8 cellular contexts compared by ENCODE assay signal in genomic region chr22:23240639-23241389, GRCh38.
DNase-seq lines count a peak whose midpoint lies in the region; ATAC-seq and TF ChIP-seq lines count a peak whose summit lies in the region.

No MANE protein-coding gene starts in this region.

- no peaks in the 10 kb centered on the region for H3K27me3 ChIP-seq in DND-41 (ENCODE audit: insufficient read depth, low read length, poor library complexity)

- H3K36me3 ChIP-seq in DND-41 (ENCODE audit: insufficient read depth, low read length): no peaks in the 10 kb centered on the region

- DNase-seq in DND-41 (no peak), NB4 (ENCODE audit: low read depth) (peak; percentile 40), T47D (ENCODE audit: low read depth in 1 of 2, low spot score in 1 of 2) (peak; percentile 45 to 60), natural killer cell (no peak), NCI-H2196 (lab: John Stamatoyannopoulos, UW; ENCODE audit: unreplicated experiment) (no peak), OCI-M2 (lab: John Stamatoyannopoulos, UW; ENCODE audit: unreplicated experiment) (no peak), NCI-H146 (lab: John Stamatoyannopoulos, UW) (no peak)
- no peak for DNase-seq in activated CD8-positive, alpha-beta memory T cell treated with anti-CD3 and anti-CD28 coated beads, Interleukin-2, amount 10 ng/mL, durations not matched to agents 7 days and 5 days

- no peaks in the 10 kb centered on the region for H3K9me3 Mint-ChIP-seq in natural killer cell
- H3K9me3 Mint-ChIP-seq in activated CD8-positive, alpha-beta memory T cell treated with anti-CD3 and anti-CD28 coated beads, Interleukin-2, amount 10 ng/mL, durations not matched to agents 7 days and 5 days (ENCODE audit: low read depth): no peaks in the 10 kb centered on the region

- CTCF ChIA-PET in activated CD8-positive, alpha-beta memory T cell treated with anti-CD3 and anti-CD28 coated beads, Interleukin-2, amount 10 ng/mL, durations not matched to agents 7 days and 5 days (lab: Charles Lee): interaction anchor here (3.1 kb wide), 1 partner anchor 63 kb away, joined by 18 read pairs; no protein-coding TSS in a partner anchor

- no peak overlapping the region for H2AFZ ChIP-seq in DND-41 (ENCODE audit: low read depth, low read length)

- peaks cover 5% of the 10 kb centered on the region; the same call in 1 of the 2 replicates for H3K4me1 ChIP-seq in DND-41 (ENCODE audit: insufficient read depth, low read length)

- no peaks in the 10 kb centered on the region for H3K9me3 ChIP-seq in DND-41 (ENCODE audit: insufficient read depth, low read length, severe bottlenecking)

- no peak overlapping the region for H3K27ac ChIP-seq in DND-41 (ENCODE audit: low read length)

- in situ Hi-C loops in T47D (cut with HindIII; ENCODE audit: low pct_unique_long_range_greater_than_20kb, low sequenced_read_pairs): no loop called here

- no peaks in the 10 kb centered on the region for H3K36me3 Mint-ChIP-seq in natural killer cell
- peaks cover 5% of the 10 kb centered on the region for H3K36me3 Mint-ChIP-seq in activated CD8-positive, alpha-beta memory T cell treated with anti-CD3 and anti-CD28 coated beads, Interleukin-2, amount 10 ng/mL, durations not matched to agents 7 days and 5 days

- no peak overlapping the region for H3K4me3 ChIP-seq in DND-41 (ENCODE audit: low read depth in 1 of 2, low read length in 2 of 2)
- H3K4me3 ChIP-seq in NB4 (ENCODE audit: low read depth, low read length): no peak overlapping the region

- H3K4me2 ChIP-seq in DND-41 (ENCODE audit: insufficient read depth, low read length): no peak overlapping the region

- peaks cover 95% of the 10 kb centered on the region for H3K79me2 ChIP-seq in DND-41 (ENCODE audit: insufficient read depth, low read length)

- H3K4me1 Mint-ChIP-seq in natural killer cell: peaks cover 92 to 93% of the 10 kb centered on the region in 2 donors
- peaks cover 63% of the 10 kb centered on the region for H3K4me1 Mint-ChIP-seq in activated CD8-positive, alpha-beta memory T cell treated with anti-CD3 and anti-CD28 coated beads, Interleukin-2, amount 10 ng/mL, durations not matched to agents 7 days and 5 days

- H3K27me3 Mint-ChIP-seq in natural killer cell (ENCODE audit: low read depth in 2 of 2): no peaks in the 10 kb centered on the region
- no peaks in the 10 kb centered on the region for H3K27me3 Mint-ChIP-seq in activated CD8-positive, alpha-beta memory T cell treated with anti-CD3 and anti-CD28 coated beads, Interleukin-2, amount 10 ng/mL, durations not matched to agents 7 days and 5 days

- ATAC-seq in DND-41 (ENCODE audit: insufficient read depth, low read depth) (peak; percentile 22; the same call in 1 of the 3 replicates), natural killer cell (peak in 2 of 3 donors; percentile 10 to 17)
- ATAC-seq in activated CD8-positive, alpha-beta memory T cell treated with anti-CD3 and anti-CD28 coated beads, Interleukin-2, amount 10 ng/mL, durations not matched to agents 7 days and 5 days: no peak

- H3K9ac ChIP-seq in DND-41 (ENCODE audit: low read depth, low read length): no peak overlapping the region

- H3K27ac Mint-ChIP-seq in natural killer cell: peak overlapping the region; percentile 51 to 93
- H3K27ac Mint-ChIP-seq in activated CD8-positive, alpha-beta memory T cell treated with anti-CD3 and anti-CD28 coated beads, Interleukin-2, amount 10 ng/mL, durations not matched to agents 7 days and 5 days: no peak overlapping the region

- no peak overlapping the region for H3K4me3 Mint-ChIP-seq in natural killer cell
- H3K4me3 Mint-ChIP-seq in activated CD8-positive, alpha-beta memory T cell treated with anti-CD3 and anti-CD28 coated beads, Interleukin-2, amount 10 ng/mL, durations not matched to agents 7 days and 5 days: no peak overlapping the region

- intact Hi-C loops in natural killer cell (cut with micrococcal nuclease): no loop called here

- TF ChIP-seq CTCF in DND-41 (IDR thresholded peaks at IDR 0.05; ENCODE audit: borderline replicate concordance, extremely low read depth, low read length, poor library complexity, severe bottlenecking): peak; percentile 58
- peak; percentile 39 for TF ChIP-seq CTCF in NB4 (IDR thresholded peaks at IDR 0.05; ENCODE audit: low read depth, low read length)
- no peak for TF ChIP-seq CTCF in natural killer cell (IDR thresholded peaks at IDR 0.05)

- TF ChIP-seq POLR2A in NB4 (IDR thresholded peaks at IDR 0.05; ENCODE audit: extremely low read depth, insufficient read length): no peak

- H4K20me1 ChIP-seq in DND-41 (ENCODE audit: insufficient read depth, low read length): peaks cover 74% of the 10 kb centered on the region

Comparison
In these comparisons a context has a peak if more than half of its experiments do, and no peak if none do; other contexts are left out.
1. DNase-seq: peak in NB4 (single experiment) and T47D (2 of 2); none in DND-41 (single experiment), natural killer cell (single experiment), NCI-H2196 (single experiment), OCI-M2 (single experiment), NCI-H146 (single experiment) and activated CD8-positive, alpha-beta memory T cell treated with anti-CD3 and anti-CD28 coated beads, Interleukin-2, amount 10 ng/mL, durations not matched to agents 7 days and 5 days (single experiment).